1 cellular context compared by ENCODE assay signal in the genomic region with DNA sequence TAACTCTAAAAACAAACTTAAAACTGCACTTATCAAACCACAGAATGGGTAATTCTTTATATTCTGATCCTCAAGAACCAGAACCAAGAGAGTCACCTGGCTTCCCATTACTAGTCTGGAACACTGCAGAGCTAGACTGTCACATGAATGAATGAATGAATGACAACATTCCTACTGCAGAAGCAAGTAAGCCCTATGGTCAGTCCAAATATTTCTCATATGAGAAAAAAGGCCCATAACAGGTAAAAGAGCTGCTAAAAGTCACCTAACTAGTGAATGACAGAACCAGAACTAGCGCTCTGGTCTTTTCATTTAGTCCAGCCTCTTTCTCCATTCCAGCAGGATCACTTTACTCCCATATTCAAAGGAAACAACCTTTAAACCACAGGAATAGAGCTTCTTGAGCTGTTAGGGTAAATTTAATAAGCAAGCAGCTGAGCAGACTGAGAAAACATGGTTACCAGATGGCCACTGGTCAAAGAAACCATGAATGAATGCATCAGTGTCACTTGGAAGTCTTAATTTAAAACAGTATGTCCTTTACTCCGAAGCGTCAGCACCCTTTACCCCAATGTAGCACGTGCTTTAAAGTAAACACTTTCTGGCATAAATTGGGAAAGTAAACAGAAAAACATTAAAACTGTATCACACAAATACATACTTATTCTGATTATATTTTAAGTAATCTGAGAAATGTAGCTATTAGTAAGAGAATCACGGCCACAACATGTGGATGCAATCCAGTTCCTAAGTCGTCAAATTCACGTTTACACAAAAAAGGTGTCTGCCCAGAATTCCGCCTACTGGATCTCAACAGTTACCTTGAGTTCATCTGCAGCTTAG.
TF ChIP-seq lines count a peak whose summit lies in the region.

No MANE protein-coding gene starts in this region.

TF ChIP-seq in HepG2, 621 proteins besides CTCF, POLR2A, EP300 and RAD21:
- TF ChIP-seq ZNF644 (CRISPR knock-in tag; IDR thresholded peaks at IDR 0.05; ENCODE audit: low read depth), result 0 out of 2 replicates have a peak, but pooled peaks have one; percentile 4
- 0 out of 2 replicates have a peak, but pooled peaks have one; percentile 0 for TF ChIP-seq ZNF292 (CRISPR knock-in tag; IDR thresholded peaks at IDR 0.05; ENCODE audit: borderline replicate concordance, low read depth)
- no peak for TF ChIP-seq TAF15 (IDR thresholded peaks at IDR 0.05; ENCODE audit: low read depth, low read length, poor library complexity, severe bottlenecking)
- TF ChIP-seq ZNF24 (IDR thresholded peaks at IDR 0.05), result 0 out of 2 replicates have a peak, but pooled peaks have one; percentile 44
- TF ChIP-seq ZSCAN9 (CRISPR knock-in tag; IDR thresholded peaks at IDR 0.05; ENCODE audit: borderline replicate concordance), result no peak
- no peak for TF ChIP-seq ZNF710 (CRISPR knock-in tag; IDR thresholded peaks at IDR 0.05; ENCODE audit: borderline replicate concordance)
- TF ChIP-seq SMAD9 (CRISPR knock-in tag; IDR thresholded peaks at IDR 0.05), result no peak
- TF ChIP-seq ZNF234 (CRISPR knock-in tag; conservative IDR thresholded peaks at IDR 0.05), result no peak
